1 cellular context compared by ENCODE assay signal in the genomic region with DNA sequence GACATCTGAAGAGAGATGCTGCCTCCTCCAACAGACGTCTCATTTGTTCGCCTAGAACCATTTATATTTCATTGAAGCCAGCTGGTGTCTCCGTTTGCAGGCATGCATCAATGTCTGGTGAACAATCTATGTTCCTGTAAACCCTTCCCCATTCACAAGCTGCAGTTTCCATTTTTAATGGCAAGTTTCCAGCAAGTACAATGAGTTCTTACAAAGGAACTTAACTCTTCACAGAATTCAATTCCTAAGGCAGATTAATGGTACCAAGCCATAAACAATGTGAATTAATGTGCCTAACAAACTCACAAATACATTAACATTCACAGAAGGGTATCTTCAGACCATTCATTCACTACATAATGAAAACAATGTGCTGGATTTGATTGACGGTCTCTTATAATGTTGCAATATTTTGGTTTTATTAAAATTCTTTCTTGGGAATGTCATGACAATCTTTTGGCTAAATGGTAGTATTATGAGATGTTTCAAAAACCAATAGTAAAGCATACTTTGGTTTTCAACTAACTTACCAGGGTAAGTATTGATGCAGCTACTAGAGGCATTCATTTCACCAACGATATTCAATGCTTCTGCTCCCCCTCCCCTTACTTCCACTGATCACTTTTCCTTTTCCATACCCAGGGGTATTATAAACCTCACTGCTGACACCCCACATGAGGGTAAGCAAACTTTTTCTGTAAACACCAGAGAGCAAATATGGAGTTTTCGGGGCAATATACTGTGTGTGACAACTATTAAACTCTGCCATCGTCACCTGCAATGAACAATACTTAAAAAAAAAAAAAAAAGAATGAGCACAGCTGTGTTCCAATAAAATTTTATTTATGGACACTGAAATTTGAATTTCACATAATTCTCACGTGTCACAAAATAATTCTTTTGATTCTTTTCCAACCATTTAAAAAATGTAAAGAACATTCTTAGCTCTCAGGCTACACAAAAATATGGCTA.
TF ChIP-seq lines count a peak whose summit lies in the region.

No MANE protein-coding gene starts in this region.

TF ChIP-seq in SK-N-SH, 30 proteins besides CTCF, POLR2A, EP300 and RAD21 (continued from another document):
- TF ChIP-seq FOSL2 (IDR thresholded peaks at IDR 0.05; ENCODE audit: borderline replicate concordance, low read depth) (peak; percentile 1; the same call in 1 of the 2 replicates), RCOR1 (IDR thresholded peaks at IDR 0.05; ENCODE audit: low read length) (peak; percentile 77), TCF12 (IDR thresholded peaks at IDR 0.05) (peak; percentile 88), NRF1 (IDR thresholded peaks at IDR 0.05; ENCODE audit: low read depth, low read length) (no peak), NFIC (IDR thresholded peaks at IDR 0.05; ENCODE audit: borderline replicate concordance) (peak; percentile 58; the same call in 1 of the 2 replicates)
